Comparison of ENCODE assay signal across 22 cellular contexts in the genomic region with DNA sequence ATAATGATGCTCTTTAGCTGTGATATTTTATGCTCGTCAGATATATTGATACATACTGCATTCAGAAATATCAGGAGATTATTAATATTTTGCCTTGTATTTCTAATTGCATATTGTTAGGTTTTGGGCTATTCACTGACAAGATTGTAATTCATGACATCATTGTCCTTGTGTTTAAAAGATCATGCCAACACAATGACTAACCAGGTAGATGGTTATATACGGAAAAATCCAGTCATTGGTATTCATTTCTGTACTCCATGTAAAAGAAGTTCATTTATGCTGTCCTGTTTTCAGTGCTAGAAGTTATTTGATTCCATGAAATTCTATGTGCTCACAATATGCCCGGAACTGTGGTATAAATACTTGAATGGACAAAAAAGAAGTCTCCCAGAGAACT.
DNase-seq lines count a peak whose midpoint lies in the region; ATAC-seq, FAIRE-seq and TF ChIP-seq lines count a peak whose summit lies in the region.
"Had no signal": no experiment of that assay in that cellular context is flagged by ENCODE, and none has a peak within 500 bp of the region (broad histone marks: within the 10 kb centered on the region; RNA-seq: fewer than 3 reads in every experiment).

No MANE protein-coding gene starts in this region.

- no peaks in the 10 kb centered on the region for H3K9me3 ChIP-seq in astrocyte (ENCODE audit: insufficient read depth, low read depth, low read length)
- H3K9me3 ChIP-seq in gastroesophageal sphincter = peaks cover 0 to 11% (median 0%) of the 10 kb centered on the region in 3 donors
- no peaks in the 10 kb centered on the region for H3K9me3 ChIP-seq in Caco-2
- H3K9me3 ChIP-seq: Peyer's patch, upper lobe of right lung had no signal

- in situ Hi-C loops in ACHN (cut with HindIII; ENCODE audit: low pct_ligation_motif_present, low pct_unique_long_range_greater_than_20kb, low sequenced_read_pairs) = no loop called here

- no peaks in the 10 kb centered on the region for H3K27me3 ChIP-seq in astrocyte (ENCODE audit: insufficient read depth, low read length)
- no peaks in the 10 kb centered on the region for H3K27me3 ChIP-seq in gastroesophageal sphincter
- H3K27me3 ChIP-seq in Caco-2 (replicated peaks; ENCODE audit: control insufficient read depth, insufficient read depth, low read length) = no peaks in the 10 kb centered on the region
- H3K27me3 ChIP-seq: Peyer's patch, upper lobe of right lung had no signal

- H3K4me1 ChIP-seq in astrocyte (ENCODE audit: insufficient read depth, low read length) (peaks cover 23% of the 10 kb centered on the region), gastroesophageal sphincter (peaks cover 9 to 38% (median 13%) of the 10 kb centered on the region in 3 donors), Caco-2 (no peaks in the 10 kb centered on the region)
- H3K4me1 ChIP-seq: Peyer's patch had no signal

- 66% methylated on average over 3 of the region's 3 CpGs for WGBS in gastroesophageal sphincter (ENCODE audit: low coverage in 1 of 2), 2 donors

- no peak overlapping the region for H3K4me3 ChIP-seq in astrocyte (ENCODE audit: insufficient read depth, low read depth, low read length)
- no peak overlapping the region for H3K4me3 ChIP-seq in gastroesophageal sphincter
- H3K4me3 ChIP-seq in Caco-2 (ENCODE audit: low read depth, low read length) = no peak overlapping the region
- H3K4me3 ChIP-seq: Peyer's patch, upper lobe of right lung had no signal

- POLR2A ChIA-PET in Caco-2 (lab: Charles Lee) = no interaction called here

- peak overlapping the region; percentile 59 for H3K9ac ChIP-seq in astrocyte (ENCODE audit: low read length)
- H3K9ac ChIP-seq: KMS-11 had no signal

- H3K4me1 Mint-ChIP-seq in HFFc6 (ENCODE audit: low read depth) (peaks cover 42% of the 10 kb centered on the region), astrocyte (ENCODE audit: low read depth, unreplicated experiment) (peaks cover 20% of the 10 kb centered on the region), Caco-2 (ENCODE audit: low read depth, unreplicated experiment) (no peaks in the 10 kb centered on the region)
- H3K4me1 Mint-ChIP-seq in stimulated activated naive CD8-positive, alpha-beta T cell treated with anti-CD3 and anti-CD28 coated beads, Interleukin-15, amount 100 ng/mL, for 72 hours = no peaks in the 10 kb centered on the region
- H3K4me1 Mint-ChIP-seq: activated CD4-positive, alpha-beta T cell treated with anti-CD3 and anti-CD28 coated beads, Interleukin-2, amount 10 ng/mL, durations not matched to agents 24 days and 14 days had no signal

- no peaks in the 10 kb centered on the region for H3K79me2 ChIP-seq in astrocyte (ENCODE audit: insufficient read depth, low read length)

- H3K27ac Mint-ChIP-seq in HFFc6 = peak overlapping the region; percentile 75
- peak overlapping the region; percentile 68 for H3K27ac Mint-ChIP-seq in astrocyte (ENCODE audit: unreplicated experiment)
- no peak overlapping the region for H3K27ac Mint-ChIP-seq in Caco-2 (ENCODE audit: unreplicated experiment)
- no peak overlapping the region for H3K27ac Mint-ChIP-seq in stimulated activated naive CD8-positive, alpha-beta T cell treated with anti-CD3 and anti-CD28 coated beads, Interleukin-15, amount 100 ng/mL, for 72 hours
- H3K27ac Mint-ChIP-seq: activated CD4-positive, alpha-beta T cell treated with anti-CD3 and anti-CD28 coated beads, Interleukin-2, amount 10 ng/mL, durations not matched to agents 24 days and 14 days; dendritic cell treated with granulocyte-macrophage colony-stimulating factor and Interleukin-4, amounts not matched to agents 40 ng/mL and 50 ng/mL, for 4 days; mesothelial cell of epicardium had no signal

- TF ChIP-seq EP300 in gastroesophageal sphincter (IDR thresholded peaks at IDR 0.05) = no peak

- H3K27ac ChIP-seq in astrocyte (ENCODE audit: low read depth, low read length) = peak overlapping the region; percentile 80
- H3K27ac ChIP-seq in gastroesophageal sphincter = peak overlapping the region in 3 of 4 donors; percentile 46 to 65 (median 52)
- H3K27ac ChIP-seq: KMS-11, Peyer's patch, upper lobe of right lung had no signal

- CTCF ChIA-PET in Caco-2 (lab: Charles Lee) = no interaction called here

- FAIRE-seq in astrocyte (lab: Jason Lieb, UNC) = peak; percentile 96

- no peaks in the 10 kb centered on the region for H4K20me1 ChIP-seq in astrocyte (ENCODE audit: insufficient read depth, low read length)

- H3K9me3 Mint-ChIP-seq in HFFc6 (peaks cover 23% of the 10 kb centered on the region), astrocyte (ENCODE audit: unreplicated experiment) (peaks cover 5% of the 10 kb centered on the region), Caco-2 (ENCODE audit: unreplicated experiment) (peaks cover 21% of the 10 kb centered on the region)
- peaks cover 4 to 18% of the 10 kb centered on the region in 2 donors for H3K9me3 Mint-ChIP-seq in stimulated activated naive CD8-positive, alpha-beta T cell treated with anti-CD3 and anti-CD28 coated beads, Interleukin-15, amount 100 ng/mL, for 72 hours

- no peak overlapping the region for H2AFZ ChIP-seq in astrocyte (ENCODE audit: low read depth, low read length)

- H3K36me3 Mint-ChIP-seq in HFFc6 (ENCODE audit: low read depth) = peaks cover 35% of the 10 kb centered on the region
- no peaks in the 10 kb centered on the region for H3K36me3 Mint-ChIP-seq in astrocyte (ENCODE audit: low read depth, unreplicated experiment)
- H3K36me3 Mint-ChIP-seq in Caco-2 (ENCODE audit: insufficient read depth, unreplicated experiment) = peaks cover 50% of the 10 kb centered on the region

- ATAC-seq in gastroesophageal sphincter (no peak), HG03432 (IDR thresholded peaks at IDR 0.05; ENCODE audit: unreplicated experiment) (no peak)
- no peak for ATAC-seq in stimulated activated naive CD8-positive, alpha-beta T cell treated with anti-CD3 and anti-CD28 coated beads, Interleukin-15, amount 100 ng/mL, for 72 hours
- ATAC-seq: esophagus mucosa, left cardiac atrium, upper lobe of right lung had no signal

- no TSS peak for BruUV-seq in Caco-2 (replicated peaks; lab: Mats Ljungman, UMichigan)

- peak overlapping the region; percentile 40 for H3K4me2 ChIP-seq in astrocyte (ENCODE audit: low read length)
- H3K4me2 ChIP-seq: KMS-11 had no signal

- H3K27me3 Mint-ChIP-seq in HFFc6 (ENCODE audit: insufficient read depth) = no peaks in the 10 kb centered on the region
- no peaks in the 10 kb centered on the region for H3K27me3 Mint-ChIP-seq in astrocyte (ENCODE audit: low read depth, unreplicated experiment)
- no peaks in the 10 kb centered on the region for H3K27me3 Mint-ChIP-seq in Caco-2 (ENCODE audit: insufficient read depth, unreplicated experiment)
- H3K27me3 Mint-ChIP-seq in stimulated activated naive CD8-positive, alpha-beta T cell treated with anti-CD3 and anti-CD28 coated beads, Interleukin-15, amount 100 ng/mL, for 72 hours = no peaks in the 10 kb centered on the region
- H3K27me3 Mint-ChIP-seq: activated CD4-positive, alpha-beta T cell treated with anti-CD3 and anti-CD28 coated beads, Interleukin-2, amount 10 ng/mL, durations not matched to agents 24 days and 14 days; brain; dendritic cell treated with granulocyte-macrophage colony-stimulating factor and Interleukin-4, amounts not matched to agents 40 ng/mL and 50 ng/mL, for 4 days had no signal

- H3K36me3 ChIP-seq in astrocyte (ENCODE audit: insufficient read depth, low read length) (no peaks in the 10 kb centered on the region), gastroesophageal sphincter (no peaks in the 10 kb centered on the region), Caco-2 (ENCODE audit: control insufficient read depth, insufficient read depth, low read length) (no peaks in the 10 kb centered on the region; the same call in 1 of the 2 replicates)
- H3K36me3 ChIP-seq: Peyer's patch, upper lobe of right lung had no signal

- DNase-seq in ACHN (peak; percentile 39), HFFc6 (peak; percentile 54), astrocyte (ENCODE audit: low read depth) (peak; percentile 84), Caco-2 (no peak), NCI-H345 (lab: John Stamatoyannopoulos, UW) (no peak)
- DNase-seq in stimulated activated naive CD8-positive, alpha-beta T cell treated with anti-CD3 and anti-CD28 coated beads, Interleukin-15, amount 100 ng/mL, for 72 hours = no peak
- DNase-seq: activated CD4-positive, alpha-beta T cell treated with anti-CD3 and anti-CD28 coated beads, Interleukin-2, amount 10 ng/mL, durations not matched to agents 24 days and 14 days; activated naive CD4-positive, alpha-beta T cell treated with Interleukin-2 at 50 U/mL for 16 hours; hypothalamus; left cardiac atrium; Peyer's patch; stimulated activated naive CD4-positive, alpha-beta T cell treated with Interleukin-2 at 50 U/mL for 16 hours; SW 1271; upper lobe of right lung had no signal

- intact Hi-C loops in Caco-2 (cut with micrococcal nuclease; ENCODE audit: unreplicated experiment) = no loop called here

- TF ChIP-seq CTCF in HFFc6 (IDR thresholded peaks at IDR 0.05) (no peak), astrocyte (IDR thresholded peaks at IDR 0.05; ENCODE audit: insufficient read depth, low read depth, low read length) (no peak), gastroesophageal sphincter (IDR thresholded peaks at IDR 0.05) (no peak), Caco-2 (IDR thresholded peaks at IDR 0.05; ENCODE audit: insufficient read depth in 1 of 2, low read depth in 1 of 2, low read length in 1 of 2, severe bottlenecking in 1 of 2, unreplicated experiment in 1 of 2) (no peak)

- no peak for TF ChIP-seq POLR2A in gastroesophageal sphincter (IDR thresholded peaks at IDR 0.05)

- H3K4me3 Mint-ChIP-seq in HFFc6 (no peak overlapping the region), astrocyte (ENCODE audit: unreplicated experiment) (no peak overlapping the region), Caco-2 (ENCODE audit: unreplicated experiment) (no peak overlapping the region)
- H3K4me3 Mint-ChIP-seq in stimulated activated naive CD8-positive, alpha-beta T cell treated with anti-CD3 and anti-CD28 coated beads, Interleukin-15, amount 100 ng/mL, for 72 hours = no peak overlapping the region
- H3K4me3 Mint-ChIP-seq: activated CD4-positive, alpha-beta T cell treated with anti-CD3 and anti-CD28 coated beads, Interleukin-2, amount 10 ng/mL, durations not matched to agents 24 days and 14 days; brain; dendritic cell treated with granulocyte-macrophage colony-stimulating factor and Interleukin-4, amounts not matched to agents 40 ng/mL and 50 ng/mL, for 4 days; mesothelial cell of epicardium; neural crest cell had no signal

Comparison
In these comparisons a context has a peak if more than half of its experiments do, and no peak if none do; other contexts are left out.
1. DNase-seq: peak in ACHN (single experiment), HFFc6 (single experiment) and astrocyte (single experiment); none in Caco-2 (0 of 2), stimulated activated naive CD8-positive, alpha-beta T cell treated with anti-CD3 and anti-CD28 coated beads, Interleukin-15, amount 100 ng/mL, for 72 hours (0 of 2) and NCI-H345 (single experiment).
2. H3K27ac Mint-ChIP-seq: peak in HFFc6 (single experiment) and astrocyte (single experiment); none in Caco-2 (single experiment) and stimulated activated naive CD8-positive, alpha-beta T cell treated with anti-CD3 and anti-CD28 coated beads, Interleukin-15, amount 100 ng/mL, for 72 hours (0 of 2).